In the genomic region with DNA sequence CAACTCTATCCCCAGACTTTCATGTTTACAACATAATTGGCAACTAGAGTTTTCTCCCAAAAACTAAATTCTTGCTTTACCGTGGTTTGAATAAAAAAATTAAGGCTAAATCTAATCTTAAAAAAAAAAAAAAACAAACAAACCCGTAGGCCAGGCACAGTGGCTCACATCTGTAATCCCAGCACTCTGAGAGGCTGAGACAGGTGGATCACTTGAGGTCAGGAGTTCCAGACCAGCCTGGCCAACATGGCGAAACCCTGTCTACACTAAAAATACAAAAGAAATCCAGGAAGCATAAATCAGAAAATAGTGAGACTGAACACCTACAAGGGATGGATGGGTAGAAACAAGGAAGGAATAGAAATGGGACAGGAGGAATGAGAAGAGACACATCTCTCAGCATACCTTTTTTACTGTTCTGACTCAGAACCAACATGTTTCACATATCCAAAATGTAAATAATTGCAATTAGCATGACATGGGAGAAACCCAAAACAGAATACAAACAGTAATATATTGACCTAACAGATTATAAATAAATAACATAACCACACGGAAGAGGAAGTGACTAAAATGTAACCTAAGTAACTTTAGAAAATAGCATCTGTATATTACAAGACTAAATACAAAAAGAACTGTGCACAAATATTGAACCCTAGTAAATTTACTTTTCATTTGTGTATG, we compare ENCODE assay signal across 14 cellular contexts. TPM values are rescaled to one million over a fixed set of nuclear protein-coding genes. Genes with fewer than 3 reads are reported as not detected.
DNase-seq lines count a peak whose midpoint lies in the region; ATAC-seq and TF ChIP-seq lines count a peak whose summit lies in the region.
"Had no signal": no experiment of that assay in that cellular context is flagged by ENCODE, and none has a peak within 500 bp of the region (broad histone marks: within the 10 kb centered on the region; RNA-seq: fewer than 3 reads in every experiment).

No MANE protein-coding gene starts in this region.

- H3K36me3 Mint-ChIP-seq in T-cell: peaks cover 44% of the 10 kb centered on the region

- peak overlapping the region in 2 of 3 donors; percentile 44 to 51 for H3K4me3 Mint-ChIP-seq in T-cell

- H3K9me3 ChIP-seq in right cardiac atrium (ENCODE audit: control insufficient read depth, low read length): no peaks in the 10 kb centered on the region

- H3K9me3 Mint-ChIP-seq in T-cell: no peaks in the 10 kb centered on the region

- ATAC-seq in GM19395 (IDR thresholded peaks at IDR 0.05; ENCODE audit: unreplicated experiment): peak; percentile 83
- ATAC-seq in HG02938 (IDR thresholded peaks at IDR 0.05; ENCODE audit: unreplicated experiment): peak; percentile 88
- ATAC-seq in T-cell (replicated peaks in 1 of 4): no peak
- no peak for ATAC-seq in right cardiac atrium

- CTCF ChIA-PET in T-cell (lab: Charles Lee): interaction anchor here in 1 of 2 donors (1.0 kb wide), 1 partner anchor 9 kb away, joined by 3 read pairs; no protein-coding TSS in a partner anchor

- H3K27me3 Mint-ChIP-seq in T-cell: no peaks in the 10 kb centered on the region

- no peak overlapping the region for H3K27ac ChIP-seq in right cardiac atrium (ENCODE audit: low read length)

- H3K4me1 ChIP-seq in right cardiac atrium (ENCODE audit: control insufficient read depth, insufficient read depth, low read length): peaks cover 9% of the 10 kb centered on the region

- H3K4me3 ChIP-seq in GM12864 (ENCODE audit: low read depth, low read length): no peak overlapping the region; the same call in 1 of the 2 replicates
- H3K4me3 ChIP-seq in right cardiac atrium (ENCODE audit: low read length): no peak overlapping the region
- H3K4me3 ChIP-seq: lung had no signal

- TF ChIP-seq CTCF in GM12864 (IDR thresholded peaks at IDR 0.05; ENCODE audit: low read depth, low read length, missing control alignments): no peak

- H3K27ac Mint-ChIP-seq in T-cell: peak overlapping the region; percentile 62 to 74

- H3K27me3 ChIP-seq in right cardiac atrium (ENCODE audit: control insufficient read depth, insufficient read depth): no peaks in the 10 kb centered on the region

- POLR2A ChIA-PET in T-cell (lab: Charles Lee): no interaction called here

- WGBS in right cardiac atrium: 77% methylated on average over 4 of the region's 4 CpGs

- peaks cover 95 to 96% (median 95%) of the 10 kb centered on the region in 3 donors for H3K4me1 Mint-ChIP-seq in T-cell

- intact Hi-C loops in right cardiac atrium (cut with DNase I): loop anchor here in 1 of 4 donors (10.0 kb wide), 1 partner anchor 49 kb away; no protein-coding TSS in a partner anchor

- DNase-seq in GM12864 (ENCODE audit: low read depth) (peak; percentile 29), T-cell (no peak), DMS 273 treated with DMSO at 0.1 percent for 48 hours (lab: John Stamatoyannopoulos, UW) (no peak), anterior cingulate cortex (lab: John Stamatoyannopoulos, UW) (no peak), right cardiac atrium (no peak), cerebellar nuclear complex (lab: John Stamatoyannopoulos, UW) (no peak)
- DNase-seq: activated T-cell treated with anti-CD3 and anti-CD28 coated beads for 4 hours; COR-L47; Karpas-422; NCI-H526; stimulated activated CD8-positive, alpha-beta memory T cell treated with anti-CD3 and anti-CD28 coated beads, Interleukin-4, amount 100 ng/mL, for 48 hours had no signal

RNA-seq across cellular contexts. Expression of a gene that starts 17.5 kb away (rescaled TPM):
- total RNA-seq in T-cell (100 to 1,000 TPM; 185 to 220 (median 199) TPM), right cardiac atrium (10 to 100 TPM; 23.5 to 37.2 (median 26.1) TPM)
- polyA plus RNA-seq in right cardiac atrium: 5.2 TPM

Comparison
In these comparisons a context has a peak if more than half of its experiments do, and no peak if none do; other contexts are left out.
1. ATAC-seq: peak in GM19395 (single experiment) and HG02938 (single experiment); none in T-cell (0 of 4) and right cardiac atrium (0 of 2).
2. RNA of a gene that starts 17.5 kb away (total RNA-seq): 185 to 220 TPM in T-cell; 23.5 to 37.2 TPM in right cardiac atrium; every median in the first group is over 4 times any median in the second.